8 cellular contexts compared by ENCODE assay signal in genomic region chr16:67017810-67018488, GRCh38. TPM values are rescaled to one million over a fixed set of nuclear protein-coding genes. Genes with fewer than 3 reads are reported as not detected.
DNase-seq lines count a peak whose midpoint lies in the region; ATAC-seq lines count a peak whose summit lies in the region.

No MANE protein-coding gene starts in this region.

- no peaks in the 10 kb centered on the region for H3K27me3 ChIP-seq in CD4-positive, alpha-beta memory T cell (ENCODE audit: insufficient read depth, low read length)

- H3K36me3 ChIP-seq in CD4-positive, alpha-beta memory T cell (ENCODE audit: insufficient read depth, low read length) = no peaks in the 10 kb centered on the region

- peak overlapping the region in 4 of 7 donors; percentile 24 to 77 (median 56) for H3K27ac Mint-ChIP-seq in CD4-positive, alpha-beta memory T cell

- no peaks in the 10 kb centered on the region for H3K27me3 Mint-ChIP-seq in CD4-positive, alpha-beta memory T cell

- H3K4me3 Mint-ChIP-seq in CD4-positive, alpha-beta memory T cell = peak overlapping the region in 2 of 8 donors; percentile 3 to 21

- no peaks in the 10 kb centered on the region for H3K36me3 Mint-ChIP-seq in CD4-positive, alpha-beta memory T cell

- no peak overlapping the region for H3K27ac ChIP-seq in CD4-positive, alpha-beta memory T cell (ENCODE audit: low read depth, low read length)

- CTCF ChIA-PET in CD4-positive, alpha-beta memory T cell (lab: Charles Lee; ENCODE audit: partially characterized antibody) = interaction anchor here (0.6 to 10.2 kb wide), 36 partner anchors 9 to 265 kb away, joined by 3 to 187 read pairs (median 4); partner anchors contain the start of genes B3GNT9, CBFB, FBXL8 and NOL3

- intact Hi-C loops in CD4-positive, alpha-beta memory T cell (cut with micrococcal nuclease) = loop anchor here (1.0 to 5.0 kb wide), 5 partner anchors 10 to 166 kb away; no protein-coding TSS in a partner anchor

- H3K9me3 ChIP-seq in CD4-positive, alpha-beta memory T cell (ENCODE audit: control insufficient read depth in 1 of 2, low read length in 2 of 2) = no peaks in the 10 kb centered on the region

- no peak overlapping the region for H3K4me3 ChIP-seq in CD4-positive, alpha-beta memory T cell (ENCODE audit: low read length in 2 of 2)

- H3K4me1 Mint-ChIP-seq in CD4-positive, alpha-beta memory T cell = peaks cover 2 to 19% (median 8%) of the 10 kb centered on the region in 4 donors

- no peaks in the 10 kb centered on the region for H3K9me3 Mint-ChIP-seq in CD4-positive, alpha-beta memory T cell

- DNase-seq in CD4-positive, alpha-beta memory T cell = peak; percentile 82 to 88 (median 86)
- DNase-seq in NCI-H510A treated with DMSO at 0.1 percent for 48 hours (lab: John Stamatoyannopoulos, UW) (peak; percentile 68), dedifferentiated amniotic fluid mesenchymal stem cell (ENCODE audit: extremely low spot score) (peak; percentile 76), medulla oblongata (ENCODE audit: extremely low spot score) (peak; percentile 68)
- DNase-seq in activated CD4-positive, alpha-beta T cell treated with anti-CD3 and anti-CD28 coated beads for 24 hours (ENCODE audit: low read depth in 2 of 2) = peak; percentile 83 to 90
- peak; percentile 77 to 83 for DNase-seq in stimulated activated CD8-positive, alpha-beta memory T cell treated with anti-CD3 and anti-CD28 coated beads, Interleukin-2, amount 100 ng/mL, for 48 hours (ENCODE audit: low read depth in 2 of 2)

- H3K4me1 ChIP-seq in CD4-positive, alpha-beta memory T cell (ENCODE audit: insufficient read depth, low read length) = peaks cover 13% of the 10 kb centered on the region

- peak; percentile 95 for ATAC-seq in GM19351 (IDR thresholded peaks at IDR 0.05; ENCODE audit: unreplicated experiment)
- peak; percentile 86 for ATAC-seq in HG03457 (IDR thresholded peaks at IDR 0.05; ENCODE audit: unreplicated experiment)

- POLR2A ChIA-PET in CD4-positive, alpha-beta memory T cell (lab: Charles Lee; ENCODE audit: partially characterized antibody) = interaction anchor here (0.9 to 4.5 kb wide), 14 partner anchors 9 to 229 kb away, joined by 3 to 55 read pairs (median 4); partner anchors contain the start of genes B3GNT9, CBFB, FHOD1 and HSF4

RNA-seq across cellular contexts. Expression of gene CBFB, which starts 11.0 kb away (rescaled TPM):
- total RNA-seq in CD4-positive, alpha-beta memory T cell = 100 to 1,000 TPM; 112 TPM
- 100 to 1,000 TPM; 102 to 108 TPM for polyA plus RNA-seq in CD4-positive, alpha-beta memory T cell

RNA-seq across cellular contexts. Expression of gene CES4A, which starts 29.6 kb away (rescaled TPM):
- 10 to 100 TPM; 19.8 to 21.9 TPM for total RNA-seq in CD4-positive, alpha-beta memory T cell
- polyA plus RNA-seq in CD4-positive, alpha-beta memory T cell = 10 to 100 TPM in 1 of 2 donors, 1 to 10 TPM in 1; 4.1 to 12.2 TPM

RNA-seq across cellular contexts. Expression of gene CES3, which starts 56.9 kb away (rescaled TPM):
- under 1 TPM; 0.32 to 0.61 TPM for total RNA-seq in CD4-positive, alpha-beta memory T cell
- polyA plus RNA-seq in CD4-positive, alpha-beta memory T cell = not detected
